17 cellular contexts compared by ENCODE assay signal in the genomic region with DNA sequence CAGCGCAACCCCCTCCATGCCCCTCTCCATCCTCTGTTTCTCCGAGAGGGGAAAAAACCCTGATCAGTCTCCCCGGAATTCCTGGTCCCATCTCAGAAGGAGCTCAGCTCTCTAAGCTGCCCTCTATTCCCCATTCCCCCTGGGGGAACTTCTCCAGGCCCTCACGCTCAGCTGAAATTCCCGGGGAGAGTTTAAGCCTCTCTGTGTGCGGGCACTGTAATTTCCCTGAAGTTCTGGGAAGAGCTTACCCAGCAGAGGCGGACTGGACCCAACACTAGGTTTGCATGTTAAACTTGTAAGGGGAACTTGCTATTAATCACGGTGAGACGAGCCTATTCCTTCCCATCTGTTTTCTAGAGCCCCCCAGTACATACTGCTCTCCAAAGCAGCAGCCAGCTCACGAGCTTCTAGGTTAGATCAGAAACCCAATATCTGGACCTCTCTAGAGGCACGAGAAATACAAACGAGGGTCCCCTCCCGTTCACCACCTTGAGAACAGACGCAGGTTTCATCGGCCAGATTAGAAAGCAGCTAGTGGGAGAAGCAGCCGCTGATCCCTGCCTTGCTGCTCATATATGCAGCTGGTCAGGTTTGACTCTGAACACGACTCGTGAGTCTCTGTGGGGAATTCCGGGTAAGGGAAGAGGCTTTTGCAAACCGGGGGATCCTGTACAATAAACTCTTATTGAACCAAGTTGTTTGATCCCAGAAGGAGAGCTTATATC. TPM values are rescaled to one million over a fixed set of nuclear protein-coding genes. Genes with fewer than 3 reads are reported as not detected.
DNase-seq lines count a peak whose midpoint lies in the region; ATAC-seq and TF ChIP-seq lines count a peak whose summit lies in the region.
"Had no signal": no experiment of that assay in that cellular context is flagged by ENCODE, and none has a peak within 500 bp of the region (broad histone marks: within the 10 kb centered on the region; RNA-seq: fewer than 3 reads in every experiment).

No MANE protein-coding gene starts in this region.

- H3K27ac Mint-ChIP-seq in brain: peak overlapping the region; percentile 14 to 96 (median 68)
- H3K27ac Mint-ChIP-seq: HFFc6; immature natural killer cell; naive thymus-derived CD4-positive, alpha-beta T cell; T-helper 2 cell treated with Interferon-gamma antibody and Interleukin-4, amounts not matched to agents 5 μg/mL and 100 μg/mL, for 36 hours had no signal

- no peaks in the 10 kb centered on the region for H3K36me3 ChIP-seq in iPS-20b (ENCODE audit: insufficient read depth, low read depth, low read length)
- no peaks in the 10 kb centered on the region for H3K36me3 ChIP-seq in thoracic aorta
- H3K36me3 ChIP-seq: upper lobe of right lung had no signal

- H3K9me3 Mint-ChIP-seq in brain: no peaks in the 10 kb centered on the region
- H3K9me3 Mint-ChIP-seq: immature natural killer cell; T-helper 2 cell treated with Interferon-gamma antibody and Interleukin-4, amounts not matched to agents 5 μg/mL and 100 μg/mL, for 36 hours had no signal

- DNase-seq in NCI-H748 (lab: John Stamatoyannopoulos, UW; ENCODE audit: unreplicated experiment) (peak; percentile 6), NCI-H748 treated with DMSO at 0.1 percent for 48 hours (lab: John Stamatoyannopoulos, UW) (no peak), thoracic aorta (ENCODE audit: low spot score) (no peak)
- DNase-seq: HFFc6; immature natural killer cell; naive thymus-derived CD4-positive, alpha-beta T cell; NCI-H2081; PC-9; upper lobe of right lung had no signal

- H3K9ac ChIP-seq in iPS-20b (ENCODE audit: low read depth, low read length): peak overlapping the region; percentile 76

- H3K27me3 Mint-ChIP-seq in brain: peaks cover 37% of the 10 kb centered on the region

- ATAC-seq in thoracic aorta (ENCODE audit: insufficient number of reproducible peaks, low FRiP score, low read depth): no peak
- ATAC-seq in HG03039 (IDR thresholded peaks at IDR 0.05; ENCODE audit: unreplicated experiment): no peak
- ATAC-seq in HG02840 (IDR thresholded peaks at IDR 0.05; ENCODE audit: low FRiP score, unreplicated experiment): no peak
- ATAC-seq in HG03442 (IDR thresholded peaks at IDR 0.05; ENCODE audit: unreplicated experiment): no peak
- ATAC-seq: naive thymus-derived CD4-positive, alpha-beta T cell had no signal

- peak overlapping the region; percentile 80 for H3K4me3 ChIP-seq in iPS-20b (ENCODE audit: low read length)
- H3K4me3 ChIP-seq in thoracic aorta: peak overlapping the region; percentile 85
- H3K4me3 ChIP-seq: PC-9 had no signal

- H3K9me3 ChIP-seq in iPS-20b (ENCODE audit: insufficient read depth, low read depth, low read length) (no peaks in the 10 kb centered on the region), thoracic aorta (no peaks in the 10 kb centered on the region)
- H3K9me3 ChIP-seq: A549, upper lobe of right lung had no signal

- H3K4me1 ChIP-seq in iPS-20b (ENCODE audit: insufficient read depth, low read length) (peaks cover 14% of the 10 kb centered on the region), thoracic aorta (ENCODE audit: control insufficient read depth in 1 of 2, low read depth in 2 of 2) (peaks cover 2 to 21% of the 10 kb centered on the region in 2 donors)

- peak overlapping the region; percentile 91 to 98 (median 97) for H3K4me3 Mint-ChIP-seq in brain
- H3K4me3 Mint-ChIP-seq: HFFc6; immature natural killer cell; T-helper 2 cell treated with Interferon-gamma antibody and Interleukin-4, amounts not matched to agents 5 μg/mL and 100 μg/mL, for 36 hours had no signal

- TF ChIP-seq CTCF in brain (conservative IDR thresholded peaks at IDR 0.05) (no peak), thoracic aorta (IDR thresholded peaks at IDR 0.05) (no peak)

- H3K4me1 Mint-ChIP-seq in brain: peaks cover 60% of the 10 kb centered on the region

- H3K27ac ChIP-seq in iPS-20b (ENCODE audit: low read length) (no peak overlapping the region), thoracic aorta (no peak overlapping the region)
- H3K27ac ChIP-seq: A549, PC-9, upper lobe of right lung had no signal

- peaks cover 47% of the 10 kb centered on the region for H3K27me3 ChIP-seq in iPS-20b (ENCODE audit: insufficient read depth, low read length)
- H3K27me3 ChIP-seq in thoracic aorta (replicated peaks; ENCODE audit: insufficient read depth): no peaks in the 10 kb centered on the region

- H3K36me3 Mint-ChIP-seq in brain: peaks cover 6% of the 10 kb centered on the region
- H3K36me3 Mint-ChIP-seq: immature natural killer cell; naive thymus-derived CD4-positive, alpha-beta T cell had no signal

RNA-seq across cellular contexts. Expression of a gene that starts 1.4 kb away (rescaled TPM):
- polyA plus RNA-seq in brain (ENCODE audit: insufficient read depth, low read depth, low replicate concordance): 12.8 TPM
- total RNA-seq in thoracic aorta: 10 to 100 TPM; 10.4 to 27.1 TPM
- total RNA-seq: HFFc6; LHCN-M2; naive thymus-derived CD4-positive, alpha-beta T cell; PC-9 had no signal
- polyA plus RNA-seq: A549; immature natural killer cell; naive thymus-derived CD4-positive, alpha-beta T cell had no signal
